ENCODE assay signal across 14 cellular contexts in genomic region chr19:39918183-39918651, GRCh38.
"Had no signal": no experiment of that assay in that cellular context is flagged by ENCODE, and none has a peak within 500 bp of the region (broad histone marks: within the 10 kb centered on the region; RNA-seq: fewer than 3 reads in every experiment).

No MANE protein-coding gene starts in this region.

- DNase-seq: activated CD4-positive, alpha-beta T cell treated with anti-CD3 and anti-CD28 coated beads for 1 hour; activated CD4-positive, alpha-beta T cell treated with anti-CD3 and anti-CD28 coated beads, Interleukin-2, amount 50 U/mL, for 4 hours; activated gamma-delta T cell treated with Interleukin-2 at 50 U/mL for 16 hours; dermis blood vessel endothelial cell; foreskin melanocyte; glutamatergic neuron; hippocampal formation; stimulated activated naive CD8-positive, alpha-beta T cell treated with anti-CD3 and anti-CD28 coated beads, Interleukin-15, Interleukin-2, amounts not matched to agents 100 U/mL and 50 U/mL, for 24 hours; T-helper 2 cell; WERI-Rb-1 had no signal

- H3K27me3 Mint-ChIP-seq: activated naive CD8-positive, alpha-beta T cell had no signal

- H3K9me3 ChIP-seq: prostate gland, right atrium auricular region had no signal

- H3K4me3 Mint-ChIP-seq: activated naive CD8-positive, alpha-beta T cell had no signal

- H3K36me3 ChIP-seq: prostate gland, right atrium auricular region, tibial nerve, WERI-Rb-1 had no signal

- H3K27ac ChIP-seq: prostate gland, right atrium auricular region, tibial nerve, WERI-Rb-1 had no signal

- H3K27me3 ChIP-seq: right atrium auricular region had no signal

- ATAC-seq: stimulated activated naive CD8-positive, alpha-beta T cell treated with anti-CD3 and anti-CD28 coated beads, Interleukin-15, Interleukin-2, amounts not matched to agents 100 U/mL and 50 U/mL, for 24 hours had no signal

- H3K4me3 ChIP-seq: prostate gland, right atrium auricular region, tibial nerve had no signal

- H3K4me1 ChIP-seq: prostate gland, right atrium auricular region, tibial nerve had no signal
